Comparison of ENCODE assay signal across 1 cellular context in the genomic region with DNA sequence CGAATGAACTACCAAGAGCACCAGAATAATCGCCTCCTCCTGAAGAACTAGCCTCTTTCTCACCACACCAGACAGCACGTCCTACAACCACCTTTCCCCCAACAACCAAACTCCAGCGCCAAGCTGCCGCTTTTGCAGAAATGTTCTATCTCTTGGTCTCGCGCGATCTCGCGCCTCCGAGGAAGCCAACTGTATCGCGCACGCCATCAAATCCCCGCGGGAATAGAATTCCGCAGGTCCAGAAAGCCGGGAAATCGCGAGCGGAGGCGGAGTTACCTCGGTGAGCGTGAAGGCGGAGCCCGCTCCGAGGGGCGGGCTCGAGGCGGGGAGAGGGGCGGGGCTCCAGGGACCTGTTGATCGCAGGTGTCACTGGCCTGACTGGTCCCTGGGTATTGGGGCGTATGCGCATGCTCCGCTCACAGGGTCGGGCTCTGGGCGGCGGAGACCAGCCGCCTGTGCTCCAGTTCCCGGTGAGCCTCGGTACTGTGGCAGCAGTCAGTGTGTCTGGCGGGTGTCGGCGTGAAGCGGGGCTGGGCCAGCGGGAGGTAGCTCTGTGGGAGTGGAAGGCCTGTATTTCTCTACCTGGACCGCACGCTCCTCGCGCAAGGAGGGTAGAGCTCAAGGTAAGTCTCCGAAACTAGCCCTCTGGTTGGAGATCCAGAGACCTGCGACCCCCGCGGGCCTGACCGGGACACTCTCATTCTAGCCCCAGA.
TF ChIP-seq lines count a peak whose summit lies in the region.

A gene (plus strand): TSS at position 463 of the 713 bp plus-strand sequence. CDS start 27,047 bp downstream, outside the sequence.

TF ChIP-seq in K562, 482 proteins besides CTCF, POLR2A, EP300 and RAD21 (continued from another document and continues in another):
- TF ChIP-seq, protein P1, sequence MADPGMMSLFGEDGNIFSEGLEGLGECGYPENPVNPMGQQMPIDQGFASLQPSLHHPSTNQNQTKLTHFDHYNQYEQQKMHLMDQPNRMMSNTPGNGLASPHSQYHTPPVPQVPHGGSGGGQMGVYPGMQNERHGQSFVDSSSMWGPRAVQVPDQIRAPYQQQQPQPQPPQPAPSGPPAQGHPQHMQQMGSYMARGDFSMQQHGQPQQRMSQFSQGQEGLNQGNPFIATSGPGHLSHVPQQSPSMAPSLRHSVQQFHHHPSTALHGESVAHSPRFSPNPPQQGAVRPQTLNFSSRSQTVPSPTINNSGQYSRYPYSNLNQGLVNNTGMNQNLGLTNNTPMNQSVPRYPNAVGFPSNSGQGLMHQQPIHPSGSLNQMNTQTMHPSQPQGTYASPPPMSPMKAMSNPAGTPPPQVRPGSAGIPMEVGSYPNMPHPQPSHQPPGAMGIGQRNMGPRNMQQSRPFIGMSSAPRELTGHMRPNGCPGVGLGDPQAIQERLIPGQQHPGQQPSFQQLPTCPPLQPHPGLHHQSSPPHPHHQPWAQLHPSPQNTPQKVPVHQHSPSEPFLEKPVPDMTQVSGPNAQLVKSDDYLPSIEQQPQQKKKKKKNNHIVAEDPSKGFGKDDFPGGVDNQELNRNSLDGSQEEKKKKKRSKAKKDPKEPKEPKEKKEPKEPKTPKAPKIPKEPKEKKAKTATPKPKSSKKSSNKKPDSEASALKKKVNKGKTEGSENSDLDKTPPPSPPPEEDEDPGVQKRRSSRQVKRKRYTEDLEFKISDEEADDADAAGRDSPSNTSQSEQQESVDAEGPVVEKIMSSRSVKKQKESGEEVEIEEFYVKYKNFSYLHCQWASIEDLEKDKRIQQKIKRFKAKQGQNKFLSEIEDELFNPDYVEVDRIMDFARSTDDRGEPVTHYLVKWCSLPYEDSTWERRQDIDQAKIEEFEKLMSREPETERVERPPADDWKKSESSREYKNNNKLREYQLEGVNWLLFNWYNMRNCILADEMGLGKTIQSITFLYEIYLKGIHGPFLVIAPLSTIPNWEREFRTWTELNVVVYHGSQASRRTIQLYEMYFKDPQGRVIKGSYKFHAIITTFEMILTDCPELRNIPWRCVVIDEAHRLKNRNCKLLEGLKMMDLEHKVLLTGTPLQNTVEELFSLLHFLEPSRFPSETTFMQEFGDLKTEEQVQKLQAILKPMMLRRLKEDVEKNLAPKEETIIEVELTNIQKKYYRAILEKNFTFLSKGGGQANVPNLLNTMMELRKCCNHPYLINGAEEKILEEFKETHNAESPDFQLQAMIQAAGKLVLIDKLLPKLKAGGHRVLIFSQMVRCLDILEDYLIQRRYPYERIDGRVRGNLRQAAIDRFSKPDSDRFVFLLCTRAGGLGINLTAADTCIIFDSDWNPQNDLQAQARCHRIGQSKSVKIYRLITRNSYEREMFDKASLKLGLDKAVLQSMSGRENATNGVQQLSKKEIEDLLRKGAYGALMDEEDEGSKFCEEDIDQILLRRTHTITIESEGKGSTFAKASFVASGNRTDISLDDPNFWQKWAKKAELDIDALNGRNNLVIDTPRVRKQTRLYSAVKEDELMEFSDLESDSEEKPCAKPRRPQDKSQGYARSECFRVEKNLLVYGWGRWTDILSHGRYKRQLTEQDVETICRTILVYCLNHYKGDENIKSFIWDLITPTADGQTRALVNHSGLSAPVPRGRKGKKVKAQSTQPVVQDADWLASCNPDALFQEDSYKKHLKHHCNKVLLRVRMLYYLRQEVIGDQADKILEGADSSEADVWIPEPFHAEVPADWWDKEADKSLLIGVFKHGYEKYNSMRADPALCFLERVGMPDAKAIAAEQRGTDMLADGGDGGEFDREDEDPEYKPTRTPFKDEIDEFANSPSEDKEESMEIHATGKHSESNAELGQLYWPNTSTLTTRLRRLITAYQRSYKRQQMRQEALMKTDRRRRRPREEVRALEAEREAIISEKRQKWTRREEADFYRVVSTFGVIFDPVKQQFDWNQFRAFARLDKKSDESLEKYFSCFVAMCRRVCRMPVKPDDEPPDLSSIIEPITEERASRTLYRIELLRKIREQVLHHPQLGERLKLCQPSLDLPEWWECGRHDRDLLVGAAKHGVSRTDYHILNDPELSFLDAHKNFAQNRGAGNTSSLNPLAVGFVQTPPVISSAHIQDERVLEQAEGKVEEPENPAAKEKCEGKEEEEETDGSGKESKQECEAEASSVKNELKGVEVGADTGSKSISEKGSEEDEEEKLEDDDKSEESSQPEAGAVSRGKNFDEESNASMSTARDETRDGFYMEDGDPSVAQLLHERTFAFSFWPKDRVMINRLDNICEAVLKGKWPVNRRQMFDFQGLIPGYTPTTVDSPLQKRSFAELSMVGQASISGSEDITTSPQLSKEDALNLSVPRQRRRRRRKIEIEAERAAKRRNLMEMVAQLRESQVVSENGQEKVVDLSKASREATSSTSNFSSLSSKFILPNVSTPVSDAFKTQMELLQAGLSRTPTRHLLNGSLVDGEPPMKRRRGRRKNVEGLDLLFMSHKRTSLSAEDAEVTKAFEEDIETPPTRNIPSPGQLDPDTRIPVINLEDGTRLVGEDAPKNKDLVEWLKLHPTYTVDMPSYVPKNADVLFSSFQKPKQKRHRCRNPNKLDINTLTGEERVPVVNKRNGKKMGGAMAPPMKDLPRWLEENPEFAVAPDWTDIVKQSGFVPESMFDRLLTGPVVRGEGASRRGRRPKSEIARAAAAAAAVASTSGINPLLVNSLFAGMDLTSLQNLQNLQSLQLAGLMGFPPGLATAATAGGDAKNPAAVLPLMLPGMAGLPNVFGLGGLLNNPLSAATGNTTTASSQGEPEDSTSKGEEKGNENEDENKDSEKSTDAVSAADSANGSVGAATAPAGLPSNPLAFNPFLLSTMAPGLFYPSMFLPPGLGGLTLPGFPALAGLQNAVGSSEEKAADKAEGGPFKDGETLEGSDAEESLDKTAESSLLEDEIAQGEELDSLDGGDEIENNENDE (IDR thresholded peaks at IDR 0.05; ENCODE audit: low read depth, low read length) = no peak
- TF ChIP-seq EZH2 (IDR thresholded peaks at IDR 0.05; ENCODE audit: borderline replicate concordance, low read depth, low read length) (no peak), CHD1 (IDR thresholded peaks at IDR 0.05; ENCODE audit: low read length) (no peak), PHF8 (IDR thresholded peaks at IDR 0.05; ENCODE audit: borderline replicate concordance, low read length) (peak; percentile 88), ZNF124 (CRISPR knock-in tag; IDR thresholded peaks at IDR 0.05) (no peak), BHLHE40 (IDR thresholded peaks at IDR 0.05; ENCODE audit: low read length) (peak; percentile 40; the same call in 1 of the 2 replicates), ZNF212 (CRISPR knock-in tag; IDR thresholded peaks at IDR 0.05) (no peak), KLF1 (tag; IDR thresholded peaks at IDR 0.05) (no peak), ZBTB1 (CRISPR knock-in tag; IDR thresholded peaks at IDR 0.05; ENCODE audit: borderline replicate concordance, low read depth) (0 out of 2 replicates have a peak, but pooled peaks have one; percentile 13), ZNF778 (CRISPR knock-in tag; IDR thresholded peaks at IDR 0.05) (no peak), HDAC1 (IDR thresholded peaks at IDR 0.05) (peak in 1 of 2 experiments; percentile 63; a peak in 2 of 4 replicates), SAFB (IDR thresholded peaks at IDR 0.05; ENCODE audit: borderline replicate concordance, low read depth, low read length) (peak; percentile 53; the same call in 1 of the 2 replicates), ZNF589 (CRISPR knock-in tag; IDR thresholded peaks at IDR 0.05; ENCODE audit: low read depth) (no peak), TAF15 (IDR thresholded peaks at IDR 0.05; ENCODE audit: low read depth, low read length) (no peak), NR4A1 (CRISPR knock-in tag; IDR thresholded peaks at IDR 0.05) (0 out of 2 replicates have a peak, but pooled peaks have one; percentile 68), NR4A1 (tag; IDR thresholded peaks at IDR 0.05) (no peak), NCOA4 (IDR thresholded peaks at IDR 0.05; ENCODE audit: partially characterized antibody) (no peak), SIN3B (IDR thresholded peaks at IDR 0.05; ENCODE audit: low read depth) (no peak), RFX7 (CRISPR knock-in tag; IDR thresholded peaks at IDR 0.05) (no peak), CCNT2 (IDR thresholded peaks at IDR 0.05; ENCODE audit: borderline replicate concordance, extremely low read depth, insufficient read length, low read depth, low read length) (peak; percentile 23), GATAD2B (IDR thresholded peaks at IDR 0.05; ENCODE audit: borderline replicate concordance) (no peak), TAL1 (IDR thresholded peaks at IDR 0.05) (no peak), SAP30 (IDR thresholded peaks at IDR 0.05; ENCODE audit: borderline replicate concordance, insufficient read depth, low read depth, low read length, poor library complexity, severe bottlenecking) (no peak), LCOR (CRISPR knock-in tag; IDR thresholded peaks at IDR 0.05) (peak; percentile 14; the same call in 1 of the 2 replicates)
- TF ChIP-seq, protein P2, sequence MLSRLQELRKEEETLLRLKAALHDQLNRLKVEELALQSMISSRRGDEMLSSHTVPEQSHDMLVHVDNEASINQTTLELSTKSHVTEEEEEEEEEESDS (CRISPR knock-in tag; IDR thresholded peaks at IDR 0.05) = no peak
- TF ChIP-seq, protein P3, sequence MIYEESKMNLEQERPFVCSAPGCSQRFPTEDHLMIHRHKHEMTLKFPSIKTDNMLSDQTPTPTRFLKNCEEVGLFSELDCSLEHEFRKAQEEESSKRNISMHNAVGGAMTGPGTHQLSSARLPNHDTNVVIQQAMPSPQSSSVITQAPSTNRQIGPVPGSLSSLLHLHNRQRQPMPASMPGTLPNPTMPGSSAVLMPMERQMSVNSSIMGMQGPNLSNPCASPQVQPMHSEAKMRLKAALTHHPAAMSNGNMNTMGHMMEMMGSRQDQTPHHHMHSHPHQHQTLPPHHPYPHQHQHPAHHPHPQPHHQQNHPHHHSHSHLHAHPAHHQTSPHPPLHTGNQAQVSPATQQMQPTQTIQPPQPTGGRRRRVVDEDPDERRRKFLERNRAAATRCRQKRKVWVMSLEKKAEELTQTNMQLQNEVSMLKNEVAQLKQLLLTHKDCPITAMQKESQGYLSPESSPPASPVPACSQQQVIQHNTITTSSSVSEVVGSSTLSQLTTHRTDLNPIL (CRISPR knock-in tag; IDR thresholded peaks at IDR 0.05) = no peak
- TF ChIP-seq, protein P4, sequence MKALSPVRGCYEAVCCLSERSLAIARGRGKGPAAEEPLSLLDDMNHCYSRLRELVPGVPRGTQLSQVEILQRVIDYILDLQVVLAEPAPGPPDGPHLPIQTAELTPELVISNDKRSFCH (CRISPR knock-in tag; IDR thresholded peaks at IDR 0.05) = no peak
- TF ChIP-seq, protein P4 (tag; IDR thresholded peaks at IDR 0.05) = 0 out of 2 replicates have a peak, but pooled peaks have one; percentile 24
- TF ChIP-seq, protein P5, sequence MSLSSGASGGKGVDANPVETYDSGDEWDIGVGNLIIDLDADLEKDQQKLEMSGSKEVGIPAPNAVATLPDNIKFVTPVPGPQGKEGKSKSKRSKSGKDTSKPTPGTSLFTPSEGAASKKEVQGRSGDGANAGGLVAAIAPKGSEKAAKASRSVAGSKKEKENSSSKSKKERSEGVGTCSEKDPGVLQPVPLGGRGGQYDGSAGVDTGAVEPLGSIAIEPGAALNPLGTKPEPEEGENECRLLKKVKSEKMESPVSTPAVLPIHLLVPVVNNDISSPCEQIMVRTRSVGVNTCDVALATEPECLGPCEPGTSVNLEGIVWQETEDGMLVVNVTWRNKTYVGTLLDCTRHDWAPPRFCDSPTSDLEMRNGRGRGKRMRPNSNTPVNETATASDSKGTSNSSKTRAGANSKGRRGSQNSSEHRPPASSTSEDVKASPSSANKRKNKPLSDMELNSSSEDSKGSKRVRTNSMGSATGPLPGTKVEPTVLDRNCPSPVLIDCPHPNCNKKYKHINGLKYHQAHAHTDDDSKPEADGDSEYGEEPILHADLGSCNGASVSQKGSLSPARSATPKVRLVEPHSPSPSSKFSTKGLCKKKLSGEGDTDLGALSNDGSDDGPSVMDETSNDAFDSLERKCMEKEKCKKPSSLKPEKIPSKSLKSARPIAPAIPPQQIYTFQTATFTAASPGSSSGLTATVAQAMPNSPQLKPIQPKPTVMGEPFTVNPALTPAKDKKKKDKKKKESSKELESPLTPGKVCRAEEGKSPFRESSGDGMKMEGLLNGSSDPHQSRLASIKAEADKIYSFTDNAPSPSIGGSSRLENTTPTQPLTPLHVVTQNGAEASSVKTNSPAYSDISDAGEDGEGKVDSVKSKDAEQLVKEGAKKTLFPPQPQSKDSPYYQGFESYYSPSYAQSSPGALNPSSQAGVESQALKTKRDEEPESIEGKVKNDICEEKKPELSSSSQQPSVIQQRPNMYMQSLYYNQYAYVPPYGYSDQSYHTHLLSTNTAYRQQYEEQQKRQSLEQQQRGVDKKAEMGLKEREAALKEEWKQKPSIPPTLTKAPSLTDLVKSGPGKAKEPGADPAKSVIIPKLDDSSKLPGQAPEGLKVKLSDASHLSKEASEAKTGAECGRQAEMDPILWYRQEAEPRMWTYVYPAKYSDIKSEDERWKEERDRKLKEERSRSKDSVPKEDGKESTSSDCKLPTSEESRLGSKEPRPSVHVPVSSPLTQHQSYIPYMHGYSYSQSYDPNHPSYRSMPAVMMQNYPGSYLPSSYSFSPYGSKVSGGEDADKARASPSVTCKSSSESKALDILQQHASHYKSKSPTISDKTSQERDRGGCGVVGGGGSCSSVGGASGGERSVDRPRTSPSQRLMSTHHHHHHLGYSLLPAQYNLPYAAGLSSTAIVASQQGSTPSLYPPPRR (CRISPR knock-in tag; IDR thresholded peaks at IDR 0.05; ENCODE audit: borderline replicate concordance) = no peak; the same call in 1 of the 2 replicates
- TF ChIP-seq, protein P6, sequence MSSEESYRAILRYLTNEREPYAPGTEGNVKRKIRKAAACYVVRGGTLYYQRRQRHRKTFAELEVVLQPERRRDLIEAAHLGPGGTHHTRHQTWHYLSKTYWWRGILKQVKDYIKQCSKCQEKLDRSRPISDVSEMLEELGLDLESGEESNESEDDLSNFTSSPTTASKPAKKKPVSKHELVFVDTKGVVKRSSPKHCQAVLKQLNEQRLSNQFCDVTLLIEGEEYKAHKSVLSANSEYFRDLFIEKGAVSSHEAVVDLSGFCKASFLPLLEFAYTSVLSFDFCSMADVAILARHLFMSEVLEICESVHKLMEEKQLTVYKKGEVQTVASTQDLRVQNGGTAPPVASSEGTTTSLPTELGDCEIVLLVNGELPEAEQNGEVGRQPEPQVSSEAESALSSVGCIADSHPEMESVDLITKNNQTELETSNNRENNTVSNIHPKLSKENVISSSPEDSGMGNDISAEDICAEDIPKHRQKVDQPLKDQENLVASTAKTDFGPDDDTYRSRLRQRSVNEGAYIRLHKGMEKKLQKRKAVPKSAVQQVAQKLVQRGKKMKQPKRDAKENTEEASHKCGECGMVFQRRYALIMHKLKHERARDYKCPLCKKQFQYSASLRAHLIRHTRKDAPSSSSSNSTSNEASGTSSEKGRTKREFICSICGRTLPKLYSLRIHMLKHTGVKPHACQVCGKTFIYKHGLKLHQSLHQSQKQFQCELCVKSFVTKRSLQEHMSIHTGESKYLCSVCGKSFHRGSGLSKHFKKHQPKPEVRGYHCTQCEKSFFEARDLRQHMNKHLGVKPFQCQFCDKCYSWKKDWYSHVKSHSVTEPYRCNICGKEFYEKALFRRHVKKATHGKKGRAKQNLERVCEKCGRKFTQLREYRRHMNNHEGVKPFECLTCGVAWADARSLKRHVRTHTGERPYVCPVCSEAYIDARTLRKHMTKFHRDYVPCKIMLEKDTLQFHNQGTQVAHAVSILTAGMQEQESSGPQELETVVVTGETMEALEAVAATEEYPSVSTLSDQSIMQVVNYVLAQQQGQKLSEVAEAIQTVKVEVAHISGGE (CRISPR knock-in tag; IDR thresholded peaks at IDR 0.05) = no peak
